Comparison of ENCODE assay signal across 8 cellular contexts in genomic region chr3:115783938-115784738, GRCh38.
DNase-seq lines count a peak whose midpoint lies in the region; ATAC-seq and FAIRE-seq lines count a peak whose summit lies in the region.

No MANE protein-coding gene starts in this region.

- DNase-seq in Ammon's horn (ENCODE audit: low spot score) (peak; percentile 88), GM19239 (ENCODE audit: insufficient read length, low spot score) (peak; percentile 74), NCI-H446 treated with DMSO at 0.1 percent for 48 hours (lab: John Stamatoyannopoulos, UW) (peak; percentile 92), cerebellum (ENCODE audit: low spot score) (peak; percentile 87), kidney glomerular epithelial cell (lab: John Stamatoyannopoulos, UW) (peak; percentile 79)
- peak; percentile 84 for DNase-seq in activated CD4-positive, CD25-positive, alpha-beta regulatory T cell treated with anti-CD3 and anti-CD28 coated beads, Interleukin-2, amount 50 U/mL, for 72 hours
- peak; percentile 83 to 85 for DNase-seq in stimulated activated CD4-positive, alpha-beta T cell treated with anti-CD3 and anti-CD28 coated beads, Interleukin-15, amount 100 ng/mL, for 48 hours (ENCODE audit: low read depth in 2 of 2)

- ATAC-seq in HG03439 (IDR thresholded peaks at IDR 0.05; ENCODE audit: unreplicated experiment): peak; percentile 95

- peak; percentile 74 for FAIRE-seq in GM19239 (lab: Jason Lieb, UNC)

Comparison
In these comparisons a context has a peak if more than half of its experiments do, and no peak if none do; other contexts are left out.
1. Peak in every context shown above with its lines: DNase-seq and ATAC-seq.